In genomic region chr17:17780941-17781590, GRCh38 we compare ENCODE assay signal across 8 cellular contexts. TPM values are rescaled to one million over a fixed set of nuclear protein-coding genes. Genes with fewer than 3 reads are reported as not detected.
DNase-seq lines count a peak whose midpoint lies in the region; ATAC-seq and TF ChIP-seq lines count a peak whose summit lies in the region.

No MANE protein-coding gene starts in this region.

- in situ Hi-C loops in GM13977 (cut with MboI; ENCODE audit: low pct_unique_long_range_greater_than_20kb, low sequenced_read_pairs, unreplicated experiment): no loop called here

- no peaks in the 10 kb centered on the region for H3K27me3 ChIP-seq in foreskin keratinocyte

- TF ChIP-seq CTCF in RWPE1 (conservative IDR thresholded peaks at IDR 0.05; ENCODE audit: low read depth) (no peak), foreskin keratinocyte (conservative IDR thresholded peaks at IDR 0.05) (peak; percentile 50), retinal pigment epithelial cell (conservative IDR thresholded peaks at IDR 0.05; ENCODE audit: low read depth, low read length) (peak; percentile 61), GM13977 (IDR thresholded peaks at IDR 0.05; ENCODE audit: extremely low read depth, insufficient read depth, missing control alignments) (no peak)

- H3K4me3 ChIP-seq in retinal pigment epithelial cell (ENCODE audit: low read length): peak overlapping the region; percentile 39

- POLR2A ChIA-PET in RWPE1 (lab: Yijun Ruan, JAX; ENCODE audit: low non-redundant PET): interaction anchor here (0.6 kb wide), 1 partner anchor 284 kb away, joined by 3 read pairs; no protein-coding TSS in a partner anchor

- H3K27ac ChIP-seq in RWPE1 (peak overlapping the region; percentile 86), foreskin keratinocyte (no peak overlapping the region)

- CTCF ChIA-PET in RWPE1 (lab: Yijun Ruan, JAX): interaction anchor here (0.6 to 1.4 kb wide), 3 partner anchors 24 to 52 kb away, joined by 3 to 4 read pairs (median 4); no protein-coding TSS in a partner anchor

- H3K4me1 ChIP-seq in foreskin keratinocyte: peaks cover 17% of the 10 kb centered on the region

- DNase-seq in NCI-H524 (lab: John Stamatoyannopoulos, UW): peak; percentile 57 to 83
- DNase-seq in NCI-H524 treated with DMSO at 0.1 percent for 48 hours (lab: John Stamatoyannopoulos, UW): no peak
- no peak for DNase-seq in RWPE1 (ENCODE audit: low spot score)
- peak in 1 of 2 donors; percentile 51 for DNase-seq in foreskin keratinocyte
- DNase-seq in retinal pigment epithelial cell (ENCODE audit: low read depth): no peak
- no peak for DNase-seq in NCI-H1930 (lab: John Stamatoyannopoulos, UW)
- DNase-seq in GM13977 (ENCODE audit: low spot score): no peak
- DNase-seq in T-helper 9 cell: no peak

- peak; percentile 53 for ATAC-seq in foreskin keratinocyte

RNA-seq across cellular contexts. Expression of gene SREBF1, which starts 55.7 kb away (rescaled TPM):
- 113 and 118 TPM in 2 replicates for total RNA-seq in foreskin keratinocyte
- 67.3 and 72.1 TPM in 2 replicates for polyA plus RNA-seq in foreskin keratinocyte

Comparison
In these comparisons a context has a peak if more than half of its experiments do, and no peak if none do; other contexts are left out.
1. DNase-seq: peak in NCI-H524 (2 of 2); none in NCI-H524 treated with DMSO at 0.1 percent for 48 hours (single experiment), RWPE1 (single experiment), retinal pigment epithelial cell (single experiment), NCI-H1930 (0 of 2), GM13977 (single experiment) and T-helper 9 cell (single experiment).
2. CTCF ChIP-seq: peak in foreskin keratinocyte (single experiment) and retinal pigment epithelial cell (single experiment); none in RWPE1 (single experiment) and GM13977 (single experiment).